Comparison of ENCODE assay signal across 31 cellular contexts in genomic region chr13:101035119-101035620, GRCh38.
"Had no signal": no experiment of that assay in that cellular context is flagged by ENCODE, and none has a peak within 500 bp of the region (broad histone marks: within the 10 kb centered on the region; RNA-seq: fewer than 3 reads in every experiment).

No MANE protein-coding gene starts in this region.

- DNase-seq: activated CD4-positive, alpha-beta memory T cell treated with anti-CD3 and anti-CD28 coated beads for 36 hours; activated CD4-positive, alpha-beta T cell treated with anti-CD3 and anti-CD28 coated beads for 36 hours; activated CD4-positive, alpha-beta T cell treated with anti-CD3 and anti-CD28 coated beads, Interleukin-2, amount 10 ng/mL, durations not matched to agents 24 days and 14 days; activated CD4-positive, CD25-positive, alpha-beta regulatory T cell; activated CD4-positive, CD25-positive, alpha-beta regulatory T cell treated with anti-CD3 and anti-CD28 coated beads, Interleukin-2, amount 50 U/mL, for 72 hours; activated CD8-positive, alpha-beta memory T cell treated with anti-CD3 and anti-CD28 coated beads, Interleukin-2, amount 10 ng/mL, durations not matched to agents 7 days and 5 days; activated CD8-positive, alpha-beta memory T cell treated with anti-CD3 and anti-CD28 coated beads, Interleukin-2, amount 50 U/mL, for 4 hours; activated CD8-positive, alpha-beta T cell treated with anti-CD3 and anti-CD28 coated beads, Interleukin-2, amount 10 ng/mL, durations not matched to agents 7 days and 5 days; activated effector memory CD4-positive, alpha-beta T cell treated with anti-CD3 and anti-CD28 coated beads, Interleukin-2, amount 50 U/mL, for 16 hours; activated naive CD4-positive, alpha-beta T cell; activated naive CD4-positive, alpha-beta T cell treated with anti-CD3 and anti-CD28 coated beads, Interleukin-2, amount 10 ng/mL, durations not matched to agents 7 days and 5 days; activated naive CD8-positive, alpha-beta T cell treated with anti-CD3 and anti-CD28 coated beads, Interleukin-2, amount 10 ng/mL, durations not matched to agents 7 days and 5 days; activated T-cell treated with anti-CD3 and anti-CD28 coated beads, Interleukin-2, amount 50 U/mL, for 1 hour; activated T-cell treated with anti-CD3 and anti-CD28 coated beads, Interleukin-2, amount 50 U/mL, for 48 hours; central memory CD4-positive, alpha-beta T cell; cerebellar nuclear complex; colonic mucosa; dorsolateral prefrontal cortex; effector memory CD4-positive, alpha-beta T cell; endodermal cell; gastrocnemius medialis; glutamatergic neuron; heart left ventricle; T-helper 17 cell; T1000 had no signal

- H3K9me3 ChIP-seq: colonic mucosa, gastrocnemius medialis had no signal

- H3K36me3 ChIP-seq: ascending aorta, breast epithelium, cardiac muscle cell, colonic mucosa, gastrocnemius medialis, heart left ventricle had no signal

- H3K27me3 ChIP-seq: ascending aorta, breast epithelium, cardiac muscle cell, colonic mucosa, dorsolateral prefrontal cortex, foreskin keratinocyte, gastrocnemius medialis, heart left ventricle had no signal

- ATAC-seq: activated CD4-positive, alpha-beta T cell treated with anti-CD3 and anti-CD28 coated beads for 36 hours; activated CD8-positive, alpha-beta memory T cell treated with anti-CD3 and anti-CD28 coated beads, Interleukin-2, amount 10 ng/mL, durations not matched to agents 7 days and 5 days; activated CD8-positive, alpha-beta T cell treated with anti-CD3 and anti-CD28 coated beads, Interleukin-2, amount 10 ng/mL, durations not matched to agents 7 days and 5 days; activated naive CD4-positive, alpha-beta T cell treated with anti-CD3 and anti-CD28 coated beads, Interleukin-2, amount 50 U/mL, for 72 hours; esophagus mucosa; foreskin keratinocyte; gastrocnemius medialis; heart left ventricle; T-helper 17 cell had no signal

- H3K4me3 ChIP-seq: ascending aorta, breast epithelium, cardiac muscle cell, colonic mucosa, dorsolateral prefrontal cortex, gastrocnemius medialis, heart left ventricle had no signal

- H3K4me1 ChIP-seq: ascending aorta, breast epithelium, colonic mucosa, foreskin keratinocyte, gastrocnemius medialis, heart left ventricle had no signal

- H3K27ac ChIP-seq: ascending aorta, breast epithelium, cardiac muscle cell, colonic mucosa, dorsolateral prefrontal cortex, foreskin keratinocyte, gastrocnemius medialis, heart left ventricle had no signal
